Comparison of ENCODE assay signal across 23 cellular contexts in the genomic region with DNA sequence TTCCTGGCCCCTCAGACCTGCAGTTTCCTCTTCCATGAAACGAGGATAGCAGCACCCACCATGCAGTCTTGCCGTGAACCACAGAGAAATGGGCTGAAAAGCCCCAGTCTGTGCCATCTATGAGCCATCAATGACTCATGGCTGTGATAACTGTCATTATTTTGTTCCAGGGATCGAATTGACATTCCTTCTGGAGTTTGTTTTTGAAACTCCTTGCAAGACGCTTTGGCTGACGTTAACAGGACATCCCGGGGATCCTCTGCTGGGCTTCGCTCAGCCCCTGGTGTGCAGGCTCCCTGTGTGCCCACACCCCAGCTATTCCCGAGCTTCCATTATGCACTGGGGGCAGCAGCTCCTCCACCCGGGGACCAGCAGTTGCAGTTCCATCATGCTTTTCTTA. TPM values are rescaled to one million over a fixed set of nuclear protein-coding genes. Genes with fewer than 3 reads are reported as not detected.
A peak's percentile ranks its signal among the peaks of the same experiment; 100 is the strongest.
DNase-seq lines count a peak whose midpoint lies in the region; ATAC-seq and FAIRE-seq lines count a peak whose summit lies in the region.
"Had no signal": no experiment of that assay in that cellular context is flagged by ENCODE, and none has a peak within 500 bp of the region (broad histone marks: within the 10 kb centered on the region; RNA-seq: fewer than 3 reads in every experiment).

No MANE protein-coding gene starts in this region.

- no peak overlapping the region for H3K27ac ChIP-seq in right cardiac atrium (ENCODE audit: low read length)
- H3K27ac ChIP-seq: breast epithelium, gastroesophageal sphincter, prostate gland had no signal

- H3K36me3 ChIP-seq in adipocyte (ENCODE audit: control insufficient read depth, insufficient read depth, low read length, severe bottlenecking): peaks cover 14% of the 10 kb centered on the region
- H3K36me3 ChIP-seq: prostate gland had no signal

- H3K9me3 ChIP-seq in right cardiac atrium (ENCODE audit: control insufficient read depth, low read length): no peaks in the 10 kb centered on the region
- no peaks in the 10 kb centered on the region for H3K9me3 ChIP-seq in adipocyte (ENCODE audit: control insufficient read depth, low read length)
- H3K9me3 ChIP-seq: breast epithelium, gastroesophageal sphincter, prostate gland had no signal

- WGBS in right cardiac atrium: 65% methylated on average over 9 of the region's 9 CpGs

- no peaks in the 10 kb centered on the region for H3K27me3 ChIP-seq in right cardiac atrium (ENCODE audit: control insufficient read depth, insufficient read depth)
- no peaks in the 10 kb centered on the region for H3K27me3 ChIP-seq in adipocyte (replicated peaks; ENCODE audit: control insufficient read depth, insufficient read depth, low read length)
- H3K27me3 ChIP-seq: breast epithelium, gastroesophageal sphincter had no signal

- DNase-seq in Right ventricle myocardium inferior (ENCODE audit: missing footprints) (peak; percentile 14), right cardiac atrium (no peak), adipocyte (ENCODE audit: low read depth) (peak; percentile 35), fibroblast of peridontal ligament (ENCODE audit: extremely low read depth) (peak; percentile 32), urothelium cell line (ENCODE audit: low spot score) (peak; percentile 18), UCSD-AML1 (lab: John Stamatoyannopoulos, UW; ENCODE audit: unreplicated experiment) (no peak), DMS 273 (lab: John Stamatoyannopoulos, UW; ENCODE audit: unreplicated experiment) (no peak)
- DNase-seq: 8988T; activated CD4-positive, alpha-beta T cell treated with anti-CD3 and anti-CD28 coated beads for 4 hours; activated CD8-positive, alpha-beta memory T cell treated with anti-CD3 and anti-CD28 coated beads, Interleukin-2, amount 50 U/mL, for 4 hours; activated naive CD4-positive, alpha-beta T cell treated with Interleukin-2 at 50 U/mL for 16 hours; CD4-positive, CD25-positive, alpha-beta regulatory T cell; effector memory CD8-positive, alpha-beta T cell; KG1; naive B cell; NCI-H1105 treated with DMSO at 0.1 percent for 48 hours; SIG-M5; stimulated activated naive CD4-positive, alpha-beta T cell; T-helper 9 cell had no signal

- H3K4me1 ChIP-seq in right cardiac atrium (ENCODE audit: control insufficient read depth, insufficient read depth, low read length): no peaks in the 10 kb centered on the region
- peaks cover 4% of the 10 kb centered on the region for H3K4me1 ChIP-seq in adipocyte (ENCODE audit: control insufficient read depth, insufficient read depth, low read length)
- H3K4me1 ChIP-seq: breast epithelium, gastroesophageal sphincter, prostate gland had no signal

- no peak overlapping the region for H3K9ac ChIP-seq in adipocyte (ENCODE audit: low read length)

- ATAC-seq in Right ventricle myocardium inferior: no peak
- ATAC-seq in right cardiac atrium: no peak
- no peak for ATAC-seq in GM18907 (IDR thresholded peaks at IDR 0.05; ENCODE audit: unreplicated experiment)
- ATAC-seq: effector memory CD8-positive, alpha-beta T cell; gastroesophageal sphincter had no signal

- intact Hi-C loops in Right ventricle myocardium inferior (cut with DNase I): no loop called here
- intact Hi-C loops in right cardiac atrium (cut with DNase I): no loop called here

- FAIRE-seq in urothelium cell line (lab: Jason Lieb, UNC): no peak

- no peak overlapping the region for H3K4me3 ChIP-seq in right cardiac atrium (ENCODE audit: low read length)
- H3K4me3 ChIP-seq in adipocyte (ENCODE audit: low read length): no peak overlapping the region
- H3K4me3 ChIP-seq: breast epithelium, gastroesophageal sphincter, prostate gland had no signal

RNA-seq across cellular contexts. Expression of gene MMAB, which starts 33.8 kb away (rescaled TPM):
- total RNA-seq in Right ventricle myocardium inferior (61.7 TPM), right cardiac atrium (10 to 100 TPM; 37.0 to 50.7 (median 42.2) TPM)
- 46.9 TPM for polyA plus RNA-seq in right cardiac atrium

RNA-seq across cellular contexts. Expression of gene MVK, which starts 34.1 kb away (rescaled TPM):
- total RNA-seq in Right ventricle myocardium inferior (11.8 TPM), right cardiac atrium (10 to 100 TPM in 1 of 4 donors, 1 to 10 TPM in 3; 5.8 to 10.2 (median 6.9) TPM)
- polyA plus RNA-seq in right cardiac atrium: 9.6 TPM

Comparison
In these comparisons a context has a peak if more than half of its experiments do, and no peak if none do; other contexts are left out.
1. DNase-seq: peak in Right ventricle myocardium inferior (single experiment), adipocyte (single experiment), fibroblast of peridontal ligament (single experiment) and urothelium cell line (single experiment); none in right cardiac atrium (0 of 3), UCSD-AML1 (single experiment) and DMS 273 (single experiment).